22 cellular contexts compared by ENCODE assay signal in genomic region chr12:50120953-50121352, GRCh38. TPM values are rescaled to one million over a fixed set of nuclear protein-coding genes. Genes with fewer than 3 reads are reported as not detected.
"Had no signal": no experiment of that assay in that cellular context is flagged by ENCODE, and none has a peak within 500 bp of the region (broad histone marks: within the 10 kb centered on the region; RNA-seq: fewer than 3 reads in every experiment).

No MANE protein-coding gene starts in this region.

- H3K9me3 ChIP-seq: esophagus muscularis mucosa, gastrocnemius medialis, heart right ventricle, right atrium auricular region, suprapubic skin, thyroid gland, upper lobe of left lung, uterus had no signal

- H3K27ac Mint-ChIP-seq: dendritic cell treated with granulocyte-macrophage colony-stimulating factor and Interleukin-4, amounts not matched to agents 40 ng/mL and 50 ng/mL, for 4 days had no signal

- H3K27me3 ChIP-seq: esophagus muscularis mucosa, gastrocnemius medialis, heart right ventricle, right atrium auricular region, suprapubic skin, thyroid gland, upper lobe of left lung, uterus had no signal

- H3K4me3 ChIP-seq: esophagus muscularis mucosa, gastrocnemius medialis, heart right ventricle, right atrium auricular region, smooth muscle cell, suprapubic skin, thyroid gland, upper lobe of left lung, uterus had no signal

- H3K9me3 Mint-ChIP-seq: dendritic cell treated with granulocyte-macrophage colony-stimulating factor and Interleukin-4, amounts not matched to agents 40 ng/mL and 50 ng/mL, for 4 days; effector memory CD8-positive, alpha-beta T cell; naive thymus-derived CD4-positive, alpha-beta T cell; neural crest cell had no signal

- H3K27ac ChIP-seq: epithelial cell of prostate, esophagus muscularis mucosa, heart right ventricle, right atrium auricular region, suprapubic skin, upper lobe of left lung, uterus had no signal

- H3K27me3 Mint-ChIP-seq: dendritic cell treated with granulocyte-macrophage colony-stimulating factor and Interleukin-4, amounts not matched to agents 40 ng/mL and 50 ng/mL, for 4 days; effector memory CD8-positive, alpha-beta T cell; naive thymus-derived CD4-positive, alpha-beta T cell had no signal

- DNase-seq: effector memory CD8-positive, alpha-beta T cell; gastrocnemius medialis; heart right ventricle; hypothalamus; mesendoderm; naive thymus-derived CD4-positive, alpha-beta T cell; posterior cingulate gyrus; stimulated activated CD4-positive, alpha-beta T cell treated with anti-CD3 and anti-CD28 coated beads, Interleukin-2, amount 100 ng/mL, for 48 hours; stimulated activated naive CD8-positive, alpha-beta T cell treated with anti-CD3 and anti-CD28 coated beads, Interleukin-15, Interleukin-2, amounts not matched to agents 100 U/mL and 50 U/mL, for 24 hours; thyroid gland; upper lobe of left lung had no signal

- H3K4me1 Mint-ChIP-seq: neural crest cell had no signal

- FAIRE-seq: islet of Langerhans had no signal

- H3K4me3 Mint-ChIP-seq: dendritic cell treated with granulocyte-macrophage colony-stimulating factor and Interleukin-4, amounts not matched to agents 40 ng/mL and 50 ng/mL, for 4 days; effector memory CD8-positive, alpha-beta T cell; naive thymus-derived CD4-positive, alpha-beta T cell; neural crest cell had no signal

- H3K4me2 ChIP-seq: smooth muscle cell had no signal

- H3K36me3 ChIP-seq: uterus had no signal

- ATAC-seq: effector memory CD8-positive, alpha-beta T cell; gastrocnemius medialis; heart right ventricle; naive thymus-derived CD4-positive, alpha-beta T cell; stimulated activated naive CD8-positive, alpha-beta T cell treated with anti-CD3 and anti-CD28 coated beads, Interleukin-15, Interleukin-2, amounts not matched to agents 100 U/mL and 50 U/mL, for 24 hours had no signal

RNA-seq across cellular contexts. Expression of gene GPD1, which starts 17.1 kb away (rescaled TPM):
- total RNA-seq: fibroblast of villous mesenchyme, pulmonary artery endothelial cell, smooth muscle cell, uterus had no signal
- polyA plus RNA-seq: naive thymus-derived CD4-positive, alpha-beta T cell had no signal
